Comparison of ENCODE assay signal across 8 cellular contexts in genomic region chr3:13954266-13954665, GRCh38.
"Had no signal": no experiment of that assay in that cellular context is flagged by ENCODE, and none has a peak within 500 bp of the region (broad histone marks: within the 10 kb centered on the region; RNA-seq: fewer than 3 reads in every experiment).

No MANE protein-coding gene starts in this region.

- H3K4me3 ChIP-seq: GM12878 had no signal

- ATAC-seq: GM12878 had no signal

- DNase-seq: GDM1, GF-D8 had no signal

- FAIRE-seq: G401.6, GM12878, GM12891, GM12892, GM18507, GM19239 had no signal
